Comparison of ENCODE assay signal across 11 cellular contexts in the genomic region with DNA sequence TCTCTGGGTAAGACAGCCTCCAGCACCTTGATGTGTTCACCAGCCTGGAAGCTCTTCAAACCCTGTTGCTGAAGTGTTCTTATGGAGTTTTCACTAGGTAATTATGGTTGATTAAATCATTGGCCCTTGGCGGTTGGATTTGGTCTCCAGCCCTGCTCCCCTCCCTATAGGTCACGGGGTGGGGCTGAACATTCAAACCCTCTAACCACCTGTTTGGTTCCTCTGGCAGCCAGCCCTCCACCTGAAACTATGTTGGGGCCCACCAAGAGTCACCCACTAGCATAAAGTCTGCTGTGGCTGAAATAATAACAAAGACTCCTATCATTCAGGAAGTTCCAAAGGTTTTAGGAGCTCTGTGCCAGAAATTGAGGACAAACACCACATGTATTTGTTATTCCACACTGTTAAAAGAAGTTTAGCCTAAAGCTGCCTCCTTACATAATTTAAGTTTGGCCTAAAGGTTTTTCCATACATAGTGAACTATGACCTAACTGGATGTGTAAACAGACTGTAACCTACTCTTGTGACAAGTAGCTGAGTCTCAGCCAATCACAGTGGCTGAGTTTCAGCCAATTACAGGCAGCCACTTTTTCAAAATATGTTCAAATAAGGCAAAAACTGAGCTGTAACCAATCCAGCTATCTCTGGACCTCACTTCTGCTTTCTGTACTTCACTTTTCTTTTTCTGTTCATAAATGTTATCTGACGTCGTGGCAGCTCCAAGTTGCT. TPM values are rescaled to one million over a fixed set of nuclear protein-coding genes. Genes with fewer than 3 reads are reported as not detected.
DNase-seq lines count a peak whose midpoint lies in the region; ATAC-seq and TF ChIP-seq lines count a peak whose summit lies in the region.
"Had no signal": no experiment of that assay in that cellular context is flagged by ENCODE, and none has a peak within 500 bp of the region (broad histone marks: within the 10 kb centered on the region; RNA-seq: fewer than 3 reads in every experiment).

No MANE protein-coding gene starts in this region.

- in situ Hi-C loops in G401 (cut with HindIII; ENCODE audit: low sequenced_read_pairs): no loop called here

- TF ChIP-seq POLR2A in uterus (IDR thresholded peaks at IDR 0.05): no peak

- no peak for TF ChIP-seq CTCF in uterus (IDR thresholded peaks at IDR 0.05)

- H3K36me3 ChIP-seq in uterus: no peaks in the 10 kb centered on the region

- DNase-seq in DMS79 treated with DMSO at 0.1 percent for 48 hours (lab: John Stamatoyannopoulos, UW): peak; percentile 1
- DNase-seq in DMS79 (lab: John Stamatoyannopoulos, UW): no peak
- peak; percentile 48 for DNase-seq in NOMO-1 treated with DMSO at 0.1 percent for 48 hours (lab: John Stamatoyannopoulos, UW; ENCODE audit: unreplicated experiment)
- DNase-seq in right cardiac atrium: peak in 1 of 3 donors; percentile 61
- DNase-seq in uterus: peak in 1 of 2 donors; percentile 29
- no peak for DNase-seq in G401 (ENCODE audit: low spot score)
- DNase-seq in HK-2 (ENCODE audit: unreplicated experiment): no peak
- DNase-seq in activated CD4-positive, alpha-beta T cell treated with anti-CD3 and anti-CD28 coated beads, Interleukin-2, amount 50 U/mL, for 1 hour: no peak
- DNase-seq: activated CD8-positive, alpha-beta memory T cell treated with anti-CD3 and anti-CD28 coated beads, Interleukin-2, amount 10 ng/mL, durations not matched to agents 7 days and 5 days; NK-92 treated with Interleukin-12 subunit alpha and Interleukin-12 subunit beta, amount 100 ng/mL, for 24 hours had no signal

- H3K4me1 ChIP-seq in right cardiac atrium (ENCODE audit: control insufficient read depth, insufficient read depth, low read length): peaks cover 5% of the 10 kb centered on the region
- peaks cover 10 to 11% of the 10 kb centered on the region in 2 donors for H3K4me1 ChIP-seq in uterus

- H3K27me3 ChIP-seq in right cardiac atrium (ENCODE audit: control insufficient read depth, insufficient read depth) (no peaks in the 10 kb centered on the region), uterus (no peaks in the 10 kb centered on the region)

- WGBS in right cardiac atrium: 55% methylated on average over 4 of the region's 4 CpGs

- no peaks in the 10 kb centered on the region for H3K9me3 ChIP-seq in right cardiac atrium (ENCODE audit: control insufficient read depth, low read length)
- H3K9me3 ChIP-seq in uterus: no peaks in the 10 kb centered on the region

- H3K27ac ChIP-seq in right cardiac atrium (ENCODE audit: low read length): peak overlapping the region; percentile 61
- H3K27ac ChIP-seq in uterus: peak overlapping the region; percentile 81 to 90

- ATAC-seq in right cardiac atrium: peak; percentile 22 to 41
- ATAC-seq: activated CD8-positive, alpha-beta memory T cell treated with anti-CD3 and anti-CD28 coated beads, Interleukin-2, amount 10 ng/mL, durations not matched to agents 7 days and 5 days had no signal

- no peak overlapping the region for H3K4me3 ChIP-seq in right cardiac atrium (ENCODE audit: low read length)
- H3K4me3 ChIP-seq in uterus: no peak overlapping the region

- intact Hi-C loops in right cardiac atrium (cut with DNase I): no loop called here
- intact Hi-C loops in uterus (cut with DNase I; ENCODE audit: low total_unique reads): no loop called here

RNA-seq across cellular contexts. Expression of a gene that starts 34.8 kb away (rescaled TPM):
- total RNA-seq in right cardiac atrium (not detected), uterus (under 1 TPM in 1 of 4 donors, not detected in 3; 0.69 TPM)
- 0.16 TPM for polyA plus RNA-seq in right cardiac atrium
- total RNA-seq in G401 (2014; rRNA removed; shearing (Covaris generic)): not detected in 2 replicates
- total RNA-seq: activated CD8-positive, alpha-beta memory T cell treated with anti-CD3 and anti-CD28 coated beads, Interleukin-2, amount 10 ng/mL, durations not matched to agents 7 days and 5 days; kidney epithelial cell had no signal

Comparison
In these comparisons a context has a peak if more than half of its experiments do, and no peak if none do; other contexts are left out.
1. DNase-seq: peak in DMS79 treated with DMSO at 0.1 percent for 48 hours (single experiment) and NOMO-1 treated with DMSO at 0.1 percent for 48 hours (single experiment); none in DMS79 (single experiment), G401 (single experiment), HK-2 (single experiment) and activated CD4-positive, alpha-beta T cell treated with anti-CD3 and anti-CD28 coated beads, Interleukin-2, amount 50 U/mL, for 1 hour (single experiment).